ENCODE assay signal across 25 cellular contexts in genomic region chr13:43725460-43725859, GRCh38.
"Had no signal": no experiment of that assay in that cellular context is flagged by ENCODE, and none has a peak within 500 bp of the region (broad histone marks: within the 10 kb centered on the region; RNA-seq: fewer than 3 reads in every experiment).

No MANE protein-coding gene starts in this region.

- H3K4me1 ChIP-seq: breast epithelium, gastrocnemius medialis, right lobe of liver had no signal

- H3K27ac ChIP-seq: breast epithelium, gastrocnemius medialis, left ventricle myocardium inferior, ovary, right lobe of liver, skin epidermis, uterus, WERI-Rb-1 had no signal

- H3K4me3 ChIP-seq: breast epithelium, gastrocnemius medialis, left ventricle myocardium inferior, lung, ovary, right lobe of liver, skin epidermis, uterus had no signal

- H3K36me3 ChIP-seq: breast epithelium, gastrocnemius medialis, left ventricle myocardium inferior, ovary, right lobe of liver, uterus, WERI-Rb-1 had no signal

- DNase-seq: activated CD4-positive, alpha-beta memory T cell treated with anti-CD3 and anti-CD28 coated beads for 36 hours; activated CD4-positive, alpha-beta T cell treated with anti-CD3 and anti-CD28 coated beads, Interleukin-2, amount 10 ng/mL, durations not matched to agents 24 days and 14 days; activated CD8-positive, alpha-beta memory T cell treated with anti-CD3 and anti-CD28 coated beads, Interleukin-2, amount 50 U/mL, for 4 hours; activated gamma-delta T cell; activated naive CD4-positive, alpha-beta T cell treated with anti-CD3 and anti-CD28 coated beads, Interleukin-2, amount 50 U/mL, for 16 hours; activated naive CD8-positive, alpha-beta T cell treated with anti-CD3 and anti-CD28 coated beads, Interleukin-2, amount 50 U/mL, for 24 hours; activated T-cell treated with anti-CD3 and anti-CD28 coated beads, Interleukin-2, amount 50 U/mL, for 1 hour; central memory CD4-positive, alpha-beta T cell; endodermal cell; gastrocnemius medialis; glutamatergic neuron; islet precursor cell; left ventricle myocardium inferior; mesendoderm; ovary; right lobe of liver; stimulated activated CD4-positive, alpha-beta T cell treated with anti-CD3 and anti-CD28 coated beads, Interleukin-12 subunit alpha, Interleukin-12 subunit beta, amount 100 ng/mL, for 4 hours; stimulated activated CD4-positive, alpha-beta T cell treated with anti-CD3 and anti-CD28 coated beads, Interleukin-4, amount 100 ng/mL, for 1 hour; stimulated activated naive CD8-positive, alpha-beta T cell treated with anti-CD3 and anti-CD28 coated beads, Interleukin-15, amount 100 ng/mL, for 72 hours; T-helper 9 cell; uterus; WERI-Rb-1 had no signal

- H3K27me3 ChIP-seq: breast epithelium, gastrocnemius medialis, ovary, right lobe of liver, uterus had no signal

- H3K9me3 ChIP-seq: breast epithelium, gastrocnemius medialis, left ventricle myocardium inferior, ovary, right lobe of liver, uterus had no signal
